Comparison of ENCODE assay signal across 29 cellular contexts in genomic region chr14:99321236-99321925, GRCh38. TPM values are rescaled to one million over a fixed set of nuclear protein-coding genes. Genes with fewer than 3 reads are reported as not detected.
DNase-seq lines count a peak whose midpoint lies in the region; ATAC-seq, FAIRE-seq and TF ChIP-seq lines count a peak whose summit lies in the region.
"Had no signal": no experiment of that assay in that cellular context is flagged by ENCODE, and none has a peak within 500 bp of the region (broad histone marks: within the 10 kb centered on the region; RNA-seq: fewer than 3 reads in every experiment).

No MANE protein-coding gene starts in this region.

- DNase-seq in A549 (ENCODE audit: low read depth in 1 of 2, low spot score in 1 of 2) (no peak), GM20000 (ENCODE audit: low spot score) (peak; percentile 16), bronchial epithelial cell (ENCODE audit: low read depth) (no peak), erythroblast (lab: John Stamatoyannopoulos, UW) (no peak), ascending aorta (ENCODE audit: low spot score in 2 of 2) (no peak)
- no peak for DNase-seq in natural killer cell treated with Interleukin-12 subunit alpha and Interleukin-12 subunit beta and Interleukin-15 and Interleukin-18, amount 100 ng/mL, for 72 hours (ENCODE audit: low spot score)
- DNase-seq: ACHN; activated CD4-positive, alpha-beta T cell treated with anti-CD3 and anti-CD28 coated beads, Interleukin-2, amount 50 U/mL, for 4 hours; activated CD8-positive, alpha-beta memory T cell treated with anti-CD3 and anti-CD28 coated beads, Interleukin-2, amount 50 U/mL, for 4 hours; activated effector memory CD4-positive, alpha-beta T cell treated with Interleukin-2 at 50 U/mL for 16 hours; activated naive CD8-positive, alpha-beta T cell treated with anti-CD3 and anti-CD28 coated beads, Interleukin-2, amount 10 ng/mL, durations not matched to agents 7 days and 5 days; caudate nucleus; hippocampal formation; mesenchymal stem cell; NCI-H1694; NCI-H524 treated with DMSO at 0.1 percent for 48 hours; nucleus accumbens; PC-3; stimulated activated naive CD8-positive, alpha-beta T cell treated with anti-CD3 and anti-CD28 coated beads, Interleukin-15, Interleukin-2, amounts not matched to agents 100 U/mL and 50 U/mL, for 24 hours; testis had no signal

- H3K9me3 ChIP-seq in A549, result no peaks in the 10 kb centered on the region
- H3K9me3 ChIP-seq in ascending aorta, result no peaks in the 10 kb centered on the region
- H3K9me3 ChIP-seq: testis had no signal

- H3K27ac ChIP-seq in A549 (no peak overlapping the region), ascending aorta (no peak overlapping the region)
- H3K27ac ChIP-seq: testis had no signal

- WGBS in A549 (ENCODE audit: missing lambda C conversion rate), result 95% methylated on average over 16 of the region's 16 CpGs

- H3K36me3 ChIP-seq in bronchial epithelial cell (ENCODE audit: control insufficient read depth, insufficient read depth, low read length), result no peaks in the 10 kb centered on the region
- no peaks in the 10 kb centered on the region for H3K36me3 ChIP-seq in ascending aorta

- POLR2A ChIA-PET in A549 (lab: Yijun Ruan, JAX), result no interaction called here

- ATAC-seq in A549 (no peak), HG03108 (IDR thresholded peaks at IDR 0.05; ENCODE audit: unreplicated experiment) (no peak), HG03442 (IDR thresholded peaks at IDR 0.05; ENCODE audit: unreplicated experiment) (no peak)
- ATAC-seq in natural killer cell treated with Interleukin-12 subunit alpha and Interleukin-12 subunit beta and Interleukin-15 and Interleukin-18, amount 100 ng/mL, for 72 hours, result no peak
- ATAC-seq: HCT116; PC-3; Right ventricle myocardium inferior; stimulated activated naive CD8-positive, alpha-beta T cell treated with anti-CD3 and anti-CD28 coated beads, Interleukin-15, Interleukin-2, amounts not matched to agents 100 U/mL and 50 U/mL, for 24 hours had no signal

- no peak for TF ChIP-seq CTCF in A549 (IDR thresholded peaks at IDR 0.05)
- TF ChIP-seq CTCF in GM20000 (IDR thresholded peaks at IDR 0.05; ENCODE audit: extremely low read depth, missing control alignments), result no peak
- TF ChIP-seq CTCF in bronchial epithelial cell (IDR thresholded peaks at IDR 0.05; ENCODE audit: insufficient read depth, low read length, severe bottlenecking), result no peak
- no peak for TF ChIP-seq CTCF in ascending aorta (IDR thresholded peaks at IDR 0.05)

- H3K36me3 Mint-ChIP-seq in natural killer cell treated with Interleukin-12 subunit alpha and Interleukin-12 subunit beta and Interleukin-15 and Interleukin-18, amount 100 ng/mL, for 72 hours, result no peaks in the 10 kb centered on the region
- H3K36me3 Mint-ChIP-seq: activated naive CD8-positive, alpha-beta T cell treated with anti-CD3 and anti-CD28 coated beads, Interleukin-2, amount 10 ng/mL, durations not matched to agents 7 days and 5 days had no signal

- TF ChIP-seq RAD21 in A549 (conservative IDR thresholded peaks at IDR 0.05 in 1 of 2, IDR thresholded peaks at IDR 0.05 in 1 of 2), result no peak

- intact Hi-C loops in ascending aorta (cut with DNase I), result no loop called here

- peak overlapping the region; percentile 34 to 38 for H3K27ac Mint-ChIP-seq in natural killer cell treated with Interleukin-12 subunit alpha and Interleukin-12 subunit beta and Interleukin-15 and Interleukin-18, amount 100 ng/mL, for 72 hours
- H3K27ac Mint-ChIP-seq: activated naive CD8-positive, alpha-beta T cell treated with anti-CD3 and anti-CD28 coated beads, Interleukin-2, amount 10 ng/mL, durations not matched to agents 7 days and 5 days; dendritic cell treated with granulocyte-macrophage colony-stimulating factor and Interleukin-4, amounts not matched to agents 40 ng/mL and 50 ng/mL, for 4 days had no signal

- H3K27me3 ChIP-seq in bronchial epithelial cell (ENCODE audit: control insufficient read depth, insufficient read depth, low read length) (no peaks in the 10 kb centered on the region), ascending aorta (no peaks in the 10 kb centered on the region)
- H3K27me3 ChIP-seq: testis had no signal

- H3K4me3 ChIP-seq in A549 (no peak overlapping the region), bronchial epithelial cell (ENCODE audit: low read depth, low read length) (no peak overlapping the region), ascending aorta (no peak overlapping the region)

- no peak for TF ChIP-seq EP300 in A549 (IDR thresholded peaks at IDR 0.05)

- FAIRE-seq in A549 (lab: Jason Lieb, UNC) (no peak), bronchial epithelial cell (lab: Jason Lieb, UNC) (peak; percentile 93)
- FAIRE-seq: astrocyte had no signal

- CTCF ChIA-PET in A549 (lab: Yijun Ruan, JAX), result interaction anchor here (1.0 to 3.2 kb wide), 15 partner anchors 9 to 117 kb away, joined by 3 to 26 read pairs (median 6); no protein-coding TSS in a partner anchor

- no peaks in the 10 kb centered on the region for H3K9me3 Mint-ChIP-seq in natural killer cell treated with Interleukin-12 subunit alpha and Interleukin-12 subunit beta and Interleukin-15 and Interleukin-18, amount 100 ng/mL, for 72 hours
- H3K9me3 Mint-ChIP-seq: activated naive CD8-positive, alpha-beta T cell treated with anti-CD3 and anti-CD28 coated beads, Interleukin-2, amount 10 ng/mL, durations not matched to agents 7 days and 5 days; dendritic cell treated with granulocyte-macrophage colony-stimulating factor and Interleukin-4, amounts not matched to agents 40 ng/mL and 50 ng/mL, for 4 days had no signal

- H3K4me1 Mint-ChIP-seq in natural killer cell treated with Interleukin-12 subunit alpha and Interleukin-12 subunit beta and Interleukin-15 and Interleukin-18, amount 100 ng/mL, for 72 hours (ENCODE audit: low read depth in 2 of 2), result peaks cover 53 to 55% of the 10 kb centered on the region in 2 donors

- H3K4me3 Mint-ChIP-seq in natural killer cell treated with Interleukin-12 subunit alpha and Interleukin-12 subunit beta and Interleukin-15 and Interleukin-18, amount 100 ng/mL, for 72 hours, result peak overlapping the region; percentile 66
- H3K4me3 Mint-ChIP-seq: activated naive CD8-positive, alpha-beta T cell treated with anti-CD3 and anti-CD28 coated beads, Interleukin-2, amount 10 ng/mL, durations not matched to agents 7 days and 5 days; dendritic cell treated with granulocyte-macrophage colony-stimulating factor and Interleukin-4, amounts not matched to agents 40 ng/mL and 50 ng/mL, for 4 days had no signal

- H3K4me1 ChIP-seq in A549 (peaks cover 41% of the 10 kb centered on the region), ascending aorta (no peaks in the 10 kb centered on the region)
- H3K4me1 ChIP-seq: testis had no signal

- TF ChIP-seq POLR2A in A549 (IDR thresholded peaks at IDR 0.05; ENCODE audit: low read length), result peak; percentile 14; the same call in 1 of the 2 replicates
- TF ChIP-seq POLR2A in erythroblast (IDR thresholded peaks at IDR 0.05; ENCODE audit: low read length), result no peak

- H3K4me2 ChIP-seq in A549, result no peak overlapping the region

- no peaks in the 10 kb centered on the region for H3K27me3 Mint-ChIP-seq in natural killer cell treated with Interleukin-12 subunit alpha and Interleukin-12 subunit beta and Interleukin-15 and Interleukin-18, amount 100 ng/mL, for 72 hours
- H3K27me3 Mint-ChIP-seq: activated naive CD8-positive, alpha-beta T cell treated with anti-CD3 and anti-CD28 coated beads, Interleukin-2, amount 10 ng/mL, durations not matched to agents 7 days and 5 days; dendritic cell treated with granulocyte-macrophage colony-stimulating factor and Interleukin-4, amounts not matched to agents 40 ng/mL and 50 ng/mL, for 4 days had no signal

TF ChIP-seq in A549, 52 proteins besides CTCF, POLR2A, EP300 and RAD21 (continues in another document):
- TF ChIP-seq EHMT2 (IDR thresholded peaks at IDR 0.05; ENCODE audit: low read depth), result no peak
- TF ChIP-seq ZSCAN20 (CRISPR knock-in tag; IDR thresholded peaks at IDR 0.05), result no peak
- TF ChIP-seq, protein P1, sequence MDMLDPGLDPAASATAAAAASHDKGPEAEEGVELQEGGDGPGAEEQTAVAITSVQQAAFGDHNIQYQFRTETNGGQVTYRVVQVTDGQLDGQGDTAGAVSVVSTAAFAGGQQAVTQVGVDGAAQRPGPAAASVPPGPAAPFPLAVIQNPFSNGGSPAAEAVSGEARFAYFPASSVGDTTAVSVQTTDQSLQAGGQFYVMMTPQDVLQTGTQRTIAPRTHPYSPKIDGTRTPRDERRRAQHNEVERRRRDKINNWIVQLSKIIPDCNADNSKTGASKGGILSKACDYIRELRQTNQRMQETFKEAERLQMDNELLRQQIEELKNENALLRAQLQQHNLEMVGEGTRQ (IDR thresholded peaks at IDR 0.05), result no peak
- TF ChIP-seq HOXB5 (CRISPR knock-in tag; IDR thresholded peaks at IDR 0.05), result no peak
- TF ChIP-seq ZC3H11A (IDR thresholded peaks at IDR 0.05), result no peak
- TF ChIP-seq RNF2 (IDR thresholded peaks at IDR 0.05; ENCODE audit: borderline replicate concordance, low read depth), result no peak
- no peak for TF ChIP-seq RARB (CRISPR knock-in tag; IDR thresholded peaks at IDR 0.05)
- no peak for TF ChIP-seq HOXB13 (CRISPR knock-in tag; IDR thresholded peaks at IDR 0.05; ENCODE audit: low read depth)
- TF ChIP-seq FOSB (CRISPR knock-in tag; IDR thresholded peaks at IDR 0.05), result no peak
- no peak for TF ChIP-seq KDM1A (IDR thresholded peaks at IDR 0.05; ENCODE audit: low read depth)
- TF ChIP-seq MAZ (IDR thresholded peaks at IDR 0.05; ENCODE audit: borderline replicate concordance, low read depth, low read length), result no peak

RNA-seq across cellular contexts. Expression of gene BCL11B, which starts 49.4 kb away (rescaled TPM):
- polyA plus RNA-seq in A549 (2011; rRNA removed) (0.43 and 0.44 TPM in 2 replicates), A549 (2017; fragmentation: RNase III; extraction: RNeasy Plus Mini Kit Qiagen cat#74134 plus additional on column Dnase treatment) (0.31 to 0.49 TPM (median 0.42 TPM) in 3 replicates)
- polyA plus RNA-seq in A549 (2012; cell fraction: cytosol; rRNA removed), result 0.11 and 0.19 TPM in 2 replicates
- 0.32 and 0.49 TPM in 2 replicates for polyA plus RNA-seq in A549 (2012; cell fraction: nucleus; rRNA removed)
- 0.87 and 0.97 TPM in 2 replicates for polyA minus RNA-seq in A549 (2011; rRNA and poly(A)+ RNA removed)
- total RNA-seq in bronchial epithelial cell (2.9 and 5.3 TPM in 2 replicates), ascending aorta (0.85 TPM)
- 10 to 100 TPM; 12.9 to 27.6 TPM for total RNA-seq in natural killer cell treated with Interleukin-12 subunit alpha and Interleukin-12 subunit beta and Interleukin-15 and Interleukin-18, amount 100 ng/mL, for 72 hours
- total RNA-seq: G401 had no signal
- polyA plus RNA-seq: BJ, fibroblast of lung had no signal
